1 cellular context compared by ENCODE assay signal in genomic region chr12:113990548-113991223, GRCh38.
TF ChIP-seq lines count a peak whose summit lies in the region.

No MANE protein-coding gene starts in this region.

TF ChIP-seq in H1, 55 proteins besides CTCF, POLR2A, EP300 and RAD21:
- TF ChIP-seq POU5F1 (IDR thresholded peaks at IDR 0.05; ENCODE audit: low read depth, low read length) (no peak), HDAC6 (IDR thresholded peaks at IDR 0.05; ENCODE audit: low read depth, low read length) (no peak), KDM1A (IDR thresholded peaks at IDR 0.05; ENCODE audit: borderline replicate concordance, low read length) (peak; percentile 57; the same call in 1 of the 2 replicates), TAF7 (optimal IDR thresholded peaks at IDR 0.05; ENCODE audit: borderline replicate concordance, low read depth, low read length) (no peak)
